Comparison of ENCODE assay signal across 39 cellular contexts in genomic region chr5:98805070-98805469, GRCh38.
"Had no signal": no experiment of that assay in that cellular context is flagged by ENCODE, and none has a peak within 500 bp of the region (broad histone marks: within the 10 kb centered on the region; RNA-seq: fewer than 3 reads in every experiment).

No MANE protein-coding gene starts in this region.

- H3K4me1 Mint-ChIP-seq: activated naive CD4-positive, alpha-beta T cell treated with anti-CD3 and anti-CD28 coated beads, Interleukin-2, amount 10 ng/mL, durations not matched to agents 7 days and 5 days; activated naive CD4-positive, alpha-beta T cell treated with anti-CD3 and anti-CD28 coated beads, Interleukin-2, amount 50 U/mL, for 24 hours; activated naive CD8-positive, alpha-beta T cell treated with anti-CD3 and anti-CD28 coated beads for 36 hours; activated naive CD8-positive, alpha-beta T cell treated with anti-CD3 and anti-CD28 coated beads, Interleukin-2, amount 10 ng/mL, durations not matched to agents 7 days and 5 days; activated naive CD8-positive, alpha-beta T cell treated with anti-CD3 and anti-CD28 coated beads, Interleukin-2, amount 50 U/mL, for 24 hours; activated T-helper 17 cell treated with anti-CD3 and anti-CD28 coated beads, Interleukin-2, amount 50 U/mL, for 72 hours; brain; central memory CD8-positive, alpha-beta T cell had no signal

- H3K36me3 ChIP-seq: adrenal gland, ascending aorta, brain microvascular endothelial cell, breast epithelium, cardiac muscle cell had no signal

- FAIRE-seq: bronchial epithelial cell, colon had no signal

- H3K27ac Mint-ChIP-seq: activated naive CD4-positive, alpha-beta T cell treated with anti-CD3 and anti-CD28 coated beads for 36 hours; activated naive CD4-positive, alpha-beta T cell treated with anti-CD3 and anti-CD28 coated beads, Interleukin-2, amount 10 ng/mL, durations not matched to agents 7 days and 5 days; activated naive CD4-positive, alpha-beta T cell treated with anti-CD3 and anti-CD28 coated beads, Interleukin-2, amount 50 U/mL, for 24 hours; activated naive CD4-positive, alpha-beta T cell treated with anti-CD3 and anti-CD28 coated beads, Interleukin-2, amount 50 U/mL, for 72 hours; activated naive CD8-positive, alpha-beta T cell; activated naive CD8-positive, alpha-beta T cell treated with anti-CD3 and anti-CD28 coated beads for 36 hours; activated naive CD8-positive, alpha-beta T cell treated with anti-CD3 and anti-CD28 coated beads, Interleukin-2, amount 10 ng/mL, durations not matched to agents 7 days and 5 days; activated naive CD8-positive, alpha-beta T cell treated with anti-CD3 and anti-CD28 coated beads, Interleukin-2, amount 50 U/mL, for 24 hours; activated T-cell treated with anti-CD3 and anti-CD28 coated beads, Interleukin-2, amount 50 U/mL, for 24 hours; activated T-cell treated with anti-CD3 and anti-CD28 coated beads, Interleukin-2, amount 50 U/mL, for 72 hours; activated T-helper 1 cell treated with anti-CD3 and anti-CD28 coated beads, Interleukin-12 subunit alpha, Interleukin-12 subunit beta, Interleukin-2, Interleukin-4 antibody, amounts not matched to agents 30 ng/mL and 10 ng/mL and 1 ng/mL, durations not matched to agents 14 hours and 24 hours and 36 hours; activated T-helper 17 cell treated with anti-CD3 and anti-CD28 coated beads, Interleukin-2, amount 50 U/mL, for 72 hours; activated T-helper 2 cell treated with anti-CD3 and anti-CD28 coated beads, Interferon-gamma antibody, Interleukin-2, Interleukin-4, amounts not matched to agents 10 μg/mL and 5 μg/mL and 100 μg/mL, durations not matched to agents 14 hours and 24 hours and 36 hours; brain had no signal

- H3K4me3 ChIP-seq: adrenal gland, ascending aorta, body of pancreas, breast epithelium, cardiac muscle cell had no signal

- ATAC-seq: activated naive CD4-positive, alpha-beta T cell treated with anti-CD3 and anti-CD28 coated beads, Interleukin-2, amount 50 U/mL, for 72 hours; activated naive CD8-positive, alpha-beta T cell treated with anti-CD3 and anti-CD28 coated beads, Interleukin-2, amount 50 U/mL, for 24 hours; activated T-cell treated with anti-CD3 and anti-CD28 coated beads, Interleukin-2, amount 50 U/mL, for 4 hours; activated T-cell treated with anti-CD3 and anti-CD28 coated beads, Interleukin-2, amount 50 U/mL, for 72 hours; activated T-helper 17 cell treated with anti-CD3 and anti-CD28 coated beads, Interleukin-2, amount 50 U/mL, for 72 hours; body of pancreas had no signal

- H3K27ac ChIP-seq: adrenal gland, ascending aorta, body of pancreas, brain microvascular endothelial cell, breast epithelium, cardiac muscle cell had no signal

- H3K27me3 Mint-ChIP-seq: activated naive CD4-positive, alpha-beta T cell treated with anti-CD3 and anti-CD28 coated beads, Interleukin-2, amount 10 ng/mL, durations not matched to agents 7 days and 5 days; activated naive CD4-positive, alpha-beta T cell treated with anti-CD3 and anti-CD28 coated beads, Interleukin-2, amount 50 U/mL, for 24 hours; activated naive CD8-positive, alpha-beta T cell; activated naive CD8-positive, alpha-beta T cell treated with anti-CD3 and anti-CD28 coated beads for 36 hours; activated naive CD8-positive, alpha-beta T cell treated with anti-CD3 and anti-CD28 coated beads, Interleukin-2, amount 10 ng/mL, durations not matched to agents 7 days and 5 days; activated naive CD8-positive, alpha-beta T cell treated with anti-CD3 and anti-CD28 coated beads, Interleukin-2, amount 50 U/mL, for 24 hours; activated T-cell treated with anti-CD3 and anti-CD28 coated beads, Interleukin-2, amount 50 U/mL, for 24 hours; activated T-helper 17 cell treated with anti-CD3 and anti-CD28 coated beads, Interleukin-2, amount 50 U/mL, for 72 hours; central memory CD8-positive, alpha-beta T cell had no signal

- H3K4me3 Mint-ChIP-seq: activated naive CD4-positive, alpha-beta T cell treated with anti-CD3 and anti-CD28 coated beads for 36 hours; activated naive CD4-positive, alpha-beta T cell treated with anti-CD3 and anti-CD28 coated beads, Interleukin-2, amount 10 ng/mL, durations not matched to agents 7 days and 5 days; activated naive CD4-positive, alpha-beta T cell treated with anti-CD3 and anti-CD28 coated beads, Interleukin-2, amount 50 U/mL, for 24 hours; activated naive CD8-positive, alpha-beta T cell; activated naive CD8-positive, alpha-beta T cell treated with anti-CD3 and anti-CD28 coated beads for 36 hours; activated naive CD8-positive, alpha-beta T cell treated with anti-CD3 and anti-CD28 coated beads, Interleukin-2, amount 10 ng/mL, durations not matched to agents 7 days and 5 days; activated naive CD8-positive, alpha-beta T cell treated with anti-CD3 and anti-CD28 coated beads, Interleukin-2, amount 50 U/mL, for 24 hours; activated T-cell treated with anti-CD3 and anti-CD28 coated beads, Interleukin-2, amount 50 U/mL, for 24 hours; activated T-cell treated with anti-CD3 and anti-CD28 coated beads, Interleukin-2, amount 50 U/mL, for 4 hours; activated T-cell treated with anti-CD3 and anti-CD28 coated beads, Interleukin-2, amount 50 U/mL, for 72 hours; activated T-helper 1 cell treated with anti-CD3 and anti-CD28 coated beads, Interleukin-12 subunit alpha, Interleukin-12 subunit beta, Interleukin-2, Interleukin-4 antibody, amounts not matched to agents 30 ng/mL and 10 ng/mL and 1 ng/mL, durations not matched to agents 14 hours and 24 hours and 36 hours; activated T-helper 17 cell treated with anti-CD3 and anti-CD28 coated beads, Interleukin-2, amount 50 U/mL, for 72 hours; brain; central memory CD8-positive, alpha-beta T cell had no signal

- H3K27me3 ChIP-seq: adrenal gland, ascending aorta, body of pancreas, brain microvascular endothelial cell, breast epithelium, cardiac muscle cell had no signal

- H3K36me3 Mint-ChIP-seq: activated naive CD4-positive, alpha-beta T cell treated with anti-CD3 and anti-CD28 coated beads, Interleukin-2, amount 10 ng/mL, durations not matched to agents 7 days and 5 days had no signal

- H3K4me1 ChIP-seq: adrenal gland, ascending aorta, body of pancreas, breast epithelium had no signal

- DNase-seq: activated effector memory CD4-positive, alpha-beta T cell treated with anti-CD3 and anti-CD28 coated beads, Interleukin-2, amount 50 U/mL, for 16 hours; activated effector memory CD4-positive, alpha-beta T cell treated with Interleukin-2 at 50 U/mL for 16 hours; activated gamma-delta T cell; activated gamma-delta T cell treated with Interleukin-2 at 50 U/mL for 16 hours; activated naive CD4-positive, alpha-beta T cell; activated naive CD4-positive, alpha-beta T cell treated with anti-CD3 and anti-CD28 coated beads for 36 hours; activated naive CD4-positive, alpha-beta T cell treated with anti-CD3 and anti-CD28 coated beads, Interleukin-2, amount 10 ng/mL, durations not matched to agents 7 days and 5 days; activated naive CD4-positive, alpha-beta T cell treated with anti-CD3 and anti-CD28 coated beads, Interleukin-2, amount 50 U/mL, for 16 hours; activated naive CD4-positive, alpha-beta T cell treated with Interleukin-2 at 50 U/mL for 16 hours; activated naive CD8-positive, alpha-beta T cell treated with anti-CD3 and anti-CD28 coated beads for 36 hours; activated naive CD8-positive, alpha-beta T cell treated with anti-CD3 and anti-CD28 coated beads, Interleukin-2, amount 10 ng/mL, durations not matched to agents 7 days and 5 days; activated naive CD8-positive, alpha-beta T cell treated with anti-CD3 and anti-CD28 coated beads, Interleukin-2, amount 50 U/mL, for 24 hours; activated T-cell treated with anti-CD3 and anti-CD28 coated beads, Interleukin-2, amount 50 U/mL, for 24 hours; activated T-cell treated with anti-CD3 and anti-CD28 coated beads, Interleukin-2, amount 50 U/mL, for 4 hours; activated T-cell treated with anti-CD3 and anti-CD28 coated beads, Interleukin-2, amount 50 U/mL, for 48 hours; activated T-cell treated with anti-CD3 and anti-CD28 coated beads, Interleukin-2, amount 50 U/mL, for 72 hours; adrenal gland; amniotic stem cell; amygdala; anterior cingulate cortex; aorta; body of pancreas; brain microvascular endothelial cell; caudate nucleus; central memory CD4-positive, alpha-beta T cell; cerebellar nuclear complex had no signal
